7 cellular contexts compared by ENCODE assay signal in the genomic region with DNA sequence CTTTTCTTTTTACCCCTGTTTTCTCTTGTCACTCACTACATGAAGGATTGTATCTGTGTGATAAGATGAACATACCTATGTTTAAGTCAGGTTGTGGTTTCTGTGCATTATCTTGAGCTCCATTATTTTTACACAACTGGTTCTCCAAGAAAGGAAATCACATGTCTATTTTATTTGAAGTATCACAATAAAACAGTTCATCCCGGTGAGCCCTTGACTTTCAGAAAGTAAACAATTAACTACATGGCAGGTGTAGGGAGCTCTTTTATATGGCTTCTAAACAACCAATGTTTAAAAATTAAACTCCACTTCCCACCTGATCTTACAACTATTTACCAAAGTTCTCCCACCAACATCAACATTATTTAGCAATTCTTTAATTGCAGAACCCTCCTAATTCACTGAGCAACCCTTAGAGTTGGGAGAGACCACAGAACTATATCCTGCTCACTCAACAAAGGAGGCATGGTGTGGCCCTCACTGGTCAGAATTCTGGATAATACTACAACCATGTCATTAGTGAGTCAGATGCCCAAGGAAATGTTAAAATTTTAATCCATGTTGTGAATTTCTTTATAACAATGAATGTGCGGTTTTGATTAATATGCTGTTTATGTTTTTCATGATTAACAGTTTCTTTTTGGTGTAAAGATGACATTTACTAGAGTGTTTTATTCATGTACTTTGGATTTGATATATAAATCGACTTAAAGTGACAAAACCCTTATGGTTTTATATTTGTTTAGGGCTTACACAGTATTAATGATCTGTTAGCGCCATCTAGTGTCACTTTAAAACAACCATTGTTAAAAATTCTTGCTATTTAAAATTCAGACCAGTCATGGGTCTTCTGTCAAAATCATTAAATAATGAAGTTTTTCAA. TPM values are rescaled to one million over a fixed set of nuclear protein-coding genes. Genes with fewer than 3 reads are reported as not detected.
DNase-seq lines count a peak whose midpoint lies in the region; ATAC-seq, FAIRE-seq and TF ChIP-seq lines count a peak whose summit lies in the region.

No MANE protein-coding gene starts in this region.

- intact Hi-C loops in spleen (cut with DNase I; ENCODE audit: low total_unique reads) (loop anchor here (10.0 kb wide), 1 partner anchor 337 kb away; no protein-coding TSS in a partner anchor), aorta (cut with DNase I) (no loop called here)

- H3K4me1 ChIP-seq in spleen (no peaks in the 10 kb centered on the region), aorta (ENCODE audit: control insufficient read depth in 1 of 2, insufficient read depth in 2 of 2, low read length in 2 of 2) (no peaks in the 10 kb centered on the region)

- DNase-seq in GM04504 (ENCODE audit: low read depth) = peak; percentile 34
- DNase-seq in NCI-H1105 treated with DMSO at 0.1 percent for 48 hours (lab: John Stamatoyannopoulos, UW) = peak; percentile 76
- peak; percentile 29 for DNase-seq in globus pallidus (ENCODE audit: low spot score)
- no peak for DNase-seq in spleen
- no peak for DNase-seq in aorta

- FAIRE-seq in TTC549 (lab: Jason Lieb, UNC) = peak; percentile 90

- H3K27ac ChIP-seq in spleen (no peak overlapping the region), aorta (ENCODE audit: low read depth in 1 of 2, low read length in 2 of 2) (no peak overlapping the region)

- peaks cover 0 to 22% (median 0%) of the 10 kb centered on the region in 6 donors for H3K36me3 ChIP-seq in spleen
- peaks cover 4% of the 10 kb centered on the region in 2 donors for H3K36me3 ChIP-seq in aorta (ENCODE audit: control insufficient read depth in 1 of 2, insufficient read depth in 2 of 2, low read length in 1 of 2)

- no peaks in the 10 kb centered on the region for H3K9me3 ChIP-seq in spleen
- no peaks in the 10 kb centered on the region for H3K9me3 ChIP-seq in aorta (ENCODE audit: control insufficient read depth, low read length)

- WGBS in spleen, 5 donors = 27 to 35% (median 31%) methylated on average over 4 of the region's 4 CpGs
- 34 to 37% methylated on average over 4 of the region's 4 CpGs for WGBS in aorta, 2 donors

- no peak for TF ChIP-seq POLR2A in spleen (IDR thresholded peaks at IDR 0.05)

- no peaks in the 10 kb centered on the region for H3K27me3 ChIP-seq in spleen (replicated peaks in 1 of 7)
- H3K27me3 ChIP-seq in aorta (ENCODE audit: control insufficient read depth in 1 of 2, insufficient read depth in 2 of 2, low read length in 1 of 2) = no peaks in the 10 kb centered on the region

- H3K4me3 ChIP-seq in spleen = no peak overlapping the region
- H3K4me3 ChIP-seq in aorta (ENCODE audit: low read length in 2 of 2) = no peak overlapping the region

- peak in 10 of 11 experiments; percentile 19 to 61 (median 48) for TF ChIP-seq CTCF in spleen (IDR thresholded peaks at IDR 0.05 in 8 of 11, conservative IDR thresholded peaks at IDR 0.05 in 3 of 11)

- ATAC-seq in HG03095 (IDR thresholded peaks at IDR 0.05; ENCODE audit: unreplicated experiment) (no peak), aorta (ENCODE audit: low FRiP score) (no peak)

RNA-seq across cellular contexts. Expression of a gene that starts 50.0 kb away (rescaled TPM):
- total RNA-seq in spleen (not detected), aorta (not detected)
- polyA plus RNA-seq in spleen (not detected), aorta (1 to 10 TPM; 1.1 to 3.1 TPM)

Comparison
In these comparisons a context has a peak if more than half of its experiments do, and no peak if none do; other contexts are left out.
1. DNase-seq: peak in GM04504 (single experiment), NCI-H1105 treated with DMSO at 0.1 percent for 48 hours (single experiment) and globus pallidus (single experiment); none in spleen (single experiment) and aorta (0 of 2).